In genomic region chr1:235328271-235329138, GRCh38 we compare ENCODE assay signal across 8 cellular contexts. TPM values are rescaled to one million over a fixed set of nuclear protein-coding genes. Genes with fewer than 3 reads are reported as not detected.
DNase-seq lines count a peak whose midpoint lies in the region; ATAC-seq and TF ChIP-seq lines count a peak whose summit lies in the region.

TSS of gene GGPS1 (plus strand) at chr1:235328570. CDS start at chr1:235335265, 6,695 bp downstream.

- 0 to 1% (median 1%) methylated on average over 52 to 54 of the region's 54 CpGs for WGBS in spleen, 5 donors

- TF ChIP-seq CTCF in AG10803 (conservative IDR thresholded peaks at IDR 0.05; ENCODE audit: low read length) (0 out of 2 replicates have a peak, but pooled peaks have one; percentile 11), spleen (IDR thresholded peaks at IDR 0.05 in 8 of 11, conservative IDR thresholded peaks at IDR 0.05 in 3 of 11) (peak in 6 of 11 experiments; percentile 7 to 44 (median 28))

- H3K27me3 ChIP-seq in spleen (replicated peaks in 1 of 7): no peaks in the 10 kb centered on the region

- H3K27ac ChIP-seq in spleen: peak within 1 kb of the TSS; percentile 91 to 100 (median 98)

- H3K9me3 ChIP-seq in spleen: no peaks in the 10 kb centered on the region

- intact Hi-C loops in spleen (cut with DNase I; ENCODE audit: low total_unique reads): loop anchor here (10.0 kb wide), 1 partner anchor 74 kb away; no protein-coding TSS in a partner anchor

- DNase-seq in AG10803 (ENCODE audit: low read depth): peak; percentile 100
- peak; percentile 98 for DNase-seq in NCI-H345 treated with DMSO at 0.1 percent for 48 hours (lab: John Stamatoyannopoulos, UW; ENCODE audit: unreplicated experiment)
- DNase-seq in activated CD4-positive, CD25-positive, alpha-beta regulatory T cell (lab: John Stamatoyannopoulos, UW): peak; percentile 97
- peak; percentile 98 for DNase-seq in central memory CD4-positive, alpha-beta T cell
- peak; percentile 100 for DNase-seq in inferior parietal cortex (ENCODE audit: extremely low spot score)
- peak; percentile 98 for DNase-seq in spleen

- ATAC-seq in GM19025 (IDR thresholded peaks at IDR 0.05; ENCODE audit: low read depth, unreplicated experiment) (peak; percentile 62), HG03342 (IDR thresholded peaks at IDR 0.05; ENCODE audit: unreplicated experiment) (peak; percentile 70)

- no peaks in the 10 kb centered on the region for H3K36me3 ChIP-seq in spleen

- peak; percentile 58 to 69 (median 66) for TF ChIP-seq POLR2A in spleen (IDR thresholded peaks at IDR 0.05)

- peak within 1 kb of the TSS; percentile 85 for H3K4me3 ChIP-seq in AG10803 (ENCODE audit: low read length)
- peak within 1 kb of the TSS; percentile 62 to 97 (median 90) for H3K4me3 ChIP-seq in spleen

- peaks cover 51 to 78% (median 72%) of the 10 kb centered on the region in 6 donors for H3K4me1 ChIP-seq in spleen

RNA-seq across cellular contexts. Expression of gene GGPS1, which starts in this region (rescaled TPM):
- total RNA-seq in spleen: 10 to 100 TPM; 23.6 to 34.9 (median 25.9) TPM
- polyA plus RNA-seq in spleen: 10 to 100 TPM; 24.6 to 27.7 (median 25.7) TPM

Comparison
In these comparisons a context has a peak if more than half of its experiments do, and no peak if none do; other contexts are left out.
1. Peak in every context shown above with its lines: DNase-seq, ATAC-seq, H3K4me3 ChIP-seq and H3K27ac ChIP-seq.